16 cellular contexts compared by ENCODE assay signal in the genomic region with DNA sequence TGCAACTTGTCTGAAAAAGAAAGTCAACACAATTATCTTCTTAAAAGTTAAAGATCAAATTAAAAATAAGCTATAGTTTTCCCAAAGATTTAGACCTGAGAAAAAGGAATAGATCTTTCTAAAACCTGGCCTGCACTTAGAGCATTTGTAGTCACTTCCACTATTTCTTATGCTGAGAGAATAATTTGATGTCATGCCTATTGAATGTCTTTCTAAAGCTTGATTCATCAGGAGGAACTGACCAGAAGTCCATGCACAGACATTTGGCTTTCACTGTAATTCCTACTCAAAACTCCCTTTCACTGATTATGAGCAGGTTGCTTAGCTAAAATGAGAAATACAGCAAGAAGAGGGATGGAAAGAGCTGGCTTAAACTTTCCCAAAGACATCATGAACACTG. TPM values are rescaled to one million over a fixed set of nuclear protein-coding genes. Genes with fewer than 3 reads are reported as not detected.
"Had no signal": no experiment of that assay in that cellular context is flagged by ENCODE, and none has a peak within 500 bp of the region (broad histone marks: within the 10 kb centered on the region; RNA-seq: fewer than 3 reads in every experiment).

No MANE protein-coding gene starts in this region.

- H3K4me3 Mint-ChIP-seq: activated naive CD4-positive, alpha-beta T cell treated with anti-CD3 and anti-CD28 coated beads for 36 hours; central memory CD8-positive, alpha-beta T cell; memory B cell; neural progenitor cell; stimulated activated effector memory CD8-positive, alpha-beta T cell treated with anti-CD3 and anti-CD28 coated beads, Interleukin-12 subunit alpha, Interleukin-12 subunit beta, amount 100 ng/mL, for 72 hours; type B pancreatic cell had no signal

- H3K27ac Mint-ChIP-seq: activated naive CD4-positive, alpha-beta T cell treated with anti-CD3 and anti-CD28 coated beads for 36 hours; memory B cell; neural progenitor cell; stimulated activated effector memory CD8-positive, alpha-beta T cell treated with anti-CD3 and anti-CD28 coated beads, Interleukin-12 subunit alpha, Interleukin-12 subunit beta, amount 100 ng/mL, for 72 hours; type B pancreatic cell had no signal

- DNase-seq: activated CD4-positive, alpha-beta T cell treated with anti-CD3 and anti-CD28 coated beads, Interleukin-2, amount 50 U/mL, for 48 hours; activated naive CD4-positive, alpha-beta T cell treated with anti-CD3 and anti-CD28 coated beads for 36 hours; anterior cingulate cortex; cortex of kidney; effector CD4-positive, alpha-beta T cell; ovary; right lobe of liver; stimulated activated CD4-positive, alpha-beta T cell treated with anti-CD3 and anti-CD28 coated beads, Interleukin-4, amount 100 ng/mL, for 24 hours; stomach; T-helper 2 cell had no signal

- H3K4me2 ChIP-seq: neural progenitor cell had no signal

- H3K27ac ChIP-seq: neural progenitor cell, ovary, right lobe of liver had no signal

- H3K36me3 Mint-ChIP-seq: memory B cell; stimulated activated effector memory CD8-positive, alpha-beta T cell treated with anti-CD3 and anti-CD28 coated beads, Interleukin-12 subunit alpha, Interleukin-12 subunit beta, amount 100 ng/mL, for 72 hours had no signal

- H3K27me3 ChIP-seq: ovary had no signal

- H3K9ac ChIP-seq: neural progenitor cell had no signal

- H2AFZ ChIP-seq: neural progenitor cell had no signal

- H3K36me3 ChIP-seq: neural progenitor cell, ovary, right lobe of liver, stomach had no signal

- H3K9me3 Mint-ChIP-seq: type B pancreatic cell had no signal

- ATAC-seq: esophagus mucosa; right lobe of liver; stimulated activated effector memory CD8-positive, alpha-beta T cell treated with anti-CD3 and anti-CD28 coated beads, Interleukin-12 subunit alpha, Interleukin-12 subunit beta, amount 100 ng/mL, for 72 hours had no signal

- H3K4me3 ChIP-seq: neural progenitor cell, ovary, right lobe of liver had no signal

RNA-seq across cellular contexts. Expression of a gene that starts 4.3 kb away (rescaled TPM):
- total RNA-seq: activated naive CD4-positive, alpha-beta T cell treated with anti-CD3 and anti-CD28 coated beads for 36 hours had no signal
